ENCODE assay signal across 27 cellular contexts in the genomic region with DNA sequence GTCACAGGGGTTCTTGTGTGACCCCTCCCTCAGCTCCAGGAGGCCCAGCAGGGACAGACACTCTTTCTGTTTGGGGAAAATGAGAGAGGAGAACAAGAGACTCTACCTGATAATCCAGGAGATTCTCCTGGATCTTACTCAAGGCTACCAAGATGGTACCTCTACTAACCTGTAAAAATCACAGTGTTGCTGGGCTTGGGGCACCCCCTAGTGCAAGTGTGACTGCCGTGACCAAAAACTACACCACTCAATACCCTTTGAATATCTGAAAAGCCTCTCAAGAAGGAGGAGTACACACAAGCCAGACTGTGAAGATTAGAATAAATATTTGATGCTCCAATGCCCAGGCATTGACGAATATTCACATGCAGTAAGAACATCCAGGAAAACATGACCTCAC.
"Had no signal": no experiment of that assay in that cellular context is flagged by ENCODE, and none has a peak within 500 bp of the region (broad histone marks: within the 10 kb centered on the region; RNA-seq: fewer than 3 reads in every experiment).

No MANE protein-coding gene starts in this region.

- H3K9ac ChIP-seq: neural progenitor cell, parathyroid adenoma had no signal

- H3K27ac Mint-ChIP-seq: mesothelial cell of epicardium; naive B cell; natural killer cell; nephron progenitor cell; neural progenitor cell; stimulated activated naive B cell treated with anti-CD40 and anti-IgM and Interleukin-4, amounts not matched to agents 10 μg/mL and 1 μg/mL and 100 μg/mL, for 72 hours had no signal

- H2AFZ ChIP-seq: neural progenitor cell, parathyroid adenoma had no signal

- H3K36me3 ChIP-seq: left ventricle myocardium inferior, neural progenitor cell, neutrophil, right atrium auricular region, right lobe of liver, stomach, thyroid gland, transverse colon, upper lobe of left lung had no signal

- DNase-seq: islet precursor cell; left ventricle myocardium inferior; mesendoderm; naive B cell; natural killer cell; nephron progenitor cell; occipital lobe; right lobe of liver; stimulated activated CD4-positive, alpha-beta T cell treated with anti-CD3 and anti-CD28 coated beads, Interleukin-1b, Interleukin-23, amount 100 ng/mL, for 48 hours; stimulated activated CD4-positive, alpha-beta T cell treated with anti-CD3 and anti-CD28 coated beads, Interleukin-2, amount 100 ng/mL, for 48 hours; stimulated activated CD4-positive, alpha-beta T cell treated with anti-CD3 and anti-CD28 coated beads, Interleukin-4, amount 100 ng/mL, for 4 hours; stimulated activated CD8-positive, alpha-beta memory T cell treated with anti-CD3 and anti-CD28 coated beads, Interleukin-4, amount 100 ng/mL, for 48 hours; stimulated activated naive B cell treated with anti-CD40 and anti-IgM and Interleukin-4, amounts not matched to agents 10 μg/mL and 1 μg/mL and 100 μg/mL, for 72 hours; stimulated activated naive CD8-positive, alpha-beta T cell treated with anti-CD3 and anti-CD28 coated beads, Interleukin-15, Interleukin-2, amounts not matched to agents 100 U/mL and 50 U/mL, for 24 hours; stomach; testis; thyroid gland; transverse colon; upper lobe of left lung had no signal

- H3K27me3 Mint-ChIP-seq: naive B cell; stimulated activated naive B cell treated with anti-CD40 and anti-IgM and Interleukin-4, amounts not matched to agents 10 μg/mL and 1 μg/mL and 100 μg/mL, for 72 hours had no signal

- H3K79me2 ChIP-seq: parathyroid adenoma had no signal

- H3K4me3 ChIP-seq: left ventricle myocardium inferior, lung, neural progenitor cell, right atrium auricular region, right lobe of liver, smooth muscle cell, stomach, testis, thyroid gland, transverse colon, upper lobe of left lung, vagina had no signal

- H3K27ac ChIP-seq: left ventricle myocardium inferior, neural progenitor cell, neutrophil, parathyroid adenoma, right atrium auricular region, right lobe of liver, stomach, testis, thyroid gland, transverse colon, upper lobe of left lung, vagina had no signal

- H3K9me3 ChIP-seq: right lobe of liver, testis, thyroid gland, vagina had no signal

- H3K27me3 ChIP-seq: neural progenitor cell, neutrophil, right atrium auricular region, right lobe of liver, stomach, testis, thyroid gland, transverse colon, upper lobe of left lung, vagina had no signal

- H3K4me3 Mint-ChIP-seq: mesothelial cell of epicardium; naive B cell; natural killer cell; nephron progenitor cell; neural progenitor cell; stimulated activated naive B cell treated with anti-CD40 and anti-IgM and Interleukin-4, amounts not matched to agents 10 μg/mL and 1 μg/mL and 100 μg/mL, for 72 hours had no signal

- H3K4me1 Mint-ChIP-seq: mesothelial cell of epicardium; naive B cell; natural killer cell; nephron progenitor cell; neural progenitor cell; stimulated activated naive B cell treated with anti-CD40 and anti-IgM and Interleukin-4, amounts not matched to agents 10 μg/mL and 1 μg/mL and 100 μg/mL, for 72 hours had no signal

- ATAC-seq: natural killer cell; stimulated activated naive B cell treated with anti-CD40 and anti-IgM and Interleukin-4, amounts not matched to agents 10 μg/mL and 1 μg/mL and 100 μg/mL, for 72 hours; stimulated activated naive CD8-positive, alpha-beta T cell treated with anti-CD3 and anti-CD28 coated beads, Interleukin-15, Interleukin-2, amounts not matched to agents 100 U/mL and 50 U/mL, for 24 hours had no signal

- H3K36me3 Mint-ChIP-seq: neural progenitor cell; stimulated activated naive B cell treated with anti-CD40 and anti-IgM and Interleukin-4, amounts not matched to agents 10 μg/mL and 1 μg/mL and 100 μg/mL, for 72 hours had no signal

- H3K4me2 ChIP-seq: neural progenitor cell, smooth muscle cell had no signal

- H3K4me1 ChIP-seq: left ventricle myocardium inferior, neural progenitor cell, parathyroid adenoma, right atrium auricular region, right lobe of liver, stomach, testis, thyroid gland, transverse colon, upper lobe of left lung, vagina had no signal
